In genomic region chr17:63126607-63127006, GRCh38 we compare ENCODE assay signal across 22 cellular contexts.
"Had no signal": no experiment of that assay in that cellular context is flagged by ENCODE, and none has a peak within 500 bp of the region (broad histone marks: within the 10 kb centered on the region; RNA-seq: fewer than 3 reads in every experiment).

No MANE protein-coding gene starts in this region.

- H3K4me1 ChIP-seq: body of pancreas, parathyroid adenoma, sigmoid colon, upper lobe of left lung had no signal

- H2AFZ ChIP-seq: parathyroid adenoma had no signal

- H3K27me3 Mint-ChIP-seq: activated CD8-positive, alpha-beta T cell treated with anti-CD3 and anti-CD28 coated beads for 36 hours; activated naive CD8-positive, alpha-beta T cell treated with anti-CD3 and anti-CD28 coated beads, Interleukin-2, amount 10 ng/mL, durations not matched to agents 7 days and 5 days; effector memory CD8-positive, alpha-beta T cell; natural killer cell treated with Interleukin-12 subunit alpha and Interleukin-12 subunit beta and Interleukin-15 and Interleukin-18, amount 100 ng/mL, for 72 hours had no signal

- H3K27ac ChIP-seq: body of pancreas, neutrophil, parathyroid adenoma, sigmoid colon, thoracic aorta, upper lobe of left lung had no signal

- H3K9me3 ChIP-seq: body of pancreas, neutrophil, sigmoid colon, thoracic aorta, upper lobe of left lung had no signal

- DNase-seq: activated CD4-positive, alpha-beta T cell treated with anti-CD3 and anti-CD28 coated beads for 48 hours; activated CD4-positive, CD25-positive, alpha-beta regulatory T cell; activated CD8-positive, alpha-beta T cell treated with anti-CD3 and anti-CD28 coated beads for 36 hours; activated naive CD4-positive, alpha-beta T cell treated with Interleukin-2 at 50 U/mL for 16 hours; activated naive CD8-positive, alpha-beta T cell treated with anti-CD3 and anti-CD28 coated beads, Interleukin-2, amount 10 ng/mL, durations not matched to agents 7 days and 5 days; activated T-cell treated with anti-CD3 and anti-CD28 coated beads, Interleukin-2, amount 50 U/mL, for 1 hour; amygdala; body of pancreas; caudate nucleus; effector memory CD8-positive, alpha-beta T cell; head of caudate nucleus; sigmoid colon; stimulated activated CD4-positive, alpha-beta T cell treated with anti-CD3 and anti-CD28 coated beads, Interleukin-4, amount 100 ng/mL, for 24 hours; T-helper 1 cell; T-helper 9 cell; upper lobe of left lung had no signal

- H3K9ac ChIP-seq: parathyroid adenoma had no signal

- H3K4me3 ChIP-seq: body of pancreas, sigmoid colon, thoracic aorta, upper lobe of left lung had no signal

- H3K27ac Mint-ChIP-seq: activated CD8-positive, alpha-beta T cell treated with anti-CD3 and anti-CD28 coated beads for 36 hours; activated naive CD8-positive, alpha-beta T cell treated with anti-CD3 and anti-CD28 coated beads, Interleukin-2, amount 10 ng/mL, durations not matched to agents 7 days and 5 days; activated T-helper 2 cell treated with anti-CD3 and anti-CD28 coated beads, Interferon-gamma antibody, Interleukin-2, Interleukin-4, amounts not matched to agents 10 μg/mL and 5 μg/mL and 100 μg/mL, durations not matched to agents 14 hours and 24 hours and 36 hours; effector memory CD8-positive, alpha-beta T cell; natural killer cell treated with Interleukin-12 subunit alpha and Interleukin-12 subunit beta and Interleukin-15 and Interleukin-18, amount 100 ng/mL, for 72 hours; stimulated activated effector memory CD8-positive, alpha-beta T cell treated with anti-CD3 and anti-CD28 coated beads, Interleukin-12 subunit alpha, Interleukin-12 subunit beta, amount 100 ng/mL, for 72 hours had no signal

- ATAC-seq: activated CD8-positive, alpha-beta T cell treated with anti-CD3 and anti-CD28 coated beads for 36 hours; body of pancreas; effector memory CD8-positive, alpha-beta T cell; natural killer cell treated with Interleukin-12 subunit alpha and Interleukin-12 subunit beta and Interleukin-15 and Interleukin-18, amount 100 ng/mL, for 72 hours; stimulated activated effector memory CD8-positive, alpha-beta T cell treated with anti-CD3 and anti-CD28 coated beads, Interleukin-12 subunit alpha, Interleukin-12 subunit beta, amount 100 ng/mL, for 72 hours had no signal

- H3K27me3 ChIP-seq: body of pancreas, neutrophil, sigmoid colon, upper lobe of left lung had no signal

- H3K4me3 Mint-ChIP-seq: activated CD8-positive, alpha-beta T cell treated with anti-CD3 and anti-CD28 coated beads for 36 hours; activated naive CD8-positive, alpha-beta T cell treated with anti-CD3 and anti-CD28 coated beads, Interleukin-2, amount 10 ng/mL, durations not matched to agents 7 days and 5 days; effector memory CD8-positive, alpha-beta T cell; natural killer cell treated with Interleukin-12 subunit alpha and Interleukin-12 subunit beta and Interleukin-15 and Interleukin-18, amount 100 ng/mL, for 72 hours; stimulated activated effector memory CD8-positive, alpha-beta T cell treated with anti-CD3 and anti-CD28 coated beads, Interleukin-12 subunit alpha, Interleukin-12 subunit beta, amount 100 ng/mL, for 72 hours had no signal

- H3K4me1 Mint-ChIP-seq: activated naive CD8-positive, alpha-beta T cell treated with anti-CD3 and anti-CD28 coated beads, Interleukin-2, amount 10 ng/mL, durations not matched to agents 7 days and 5 days; stimulated activated effector memory CD8-positive, alpha-beta T cell treated with anti-CD3 and anti-CD28 coated beads, Interleukin-12 subunit alpha, Interleukin-12 subunit beta, amount 100 ng/mL, for 72 hours had no signal

- H3K36me3 ChIP-seq: neutrophil, sigmoid colon, thoracic aorta, upper lobe of left lung had no signal

- H3K9me3 Mint-ChIP-seq: activated CD8-positive, alpha-beta T cell treated with anti-CD3 and anti-CD28 coated beads for 36 hours; activated T-helper 2 cell treated with anti-CD3 and anti-CD28 coated beads, Interferon-gamma antibody, Interleukin-2, Interleukin-4, amounts not matched to agents 10 μg/mL and 5 μg/mL and 100 μg/mL, durations not matched to agents 14 hours and 24 hours and 36 hours; effector memory CD8-positive, alpha-beta T cell; natural killer cell treated with Interleukin-12 subunit alpha and Interleukin-12 subunit beta and Interleukin-15 and Interleukin-18, amount 100 ng/mL, for 72 hours; stimulated activated effector memory CD8-positive, alpha-beta T cell treated with anti-CD3 and anti-CD28 coated beads, Interleukin-12 subunit alpha, Interleukin-12 subunit beta, amount 100 ng/mL, for 72 hours had no signal

- H3K36me3 Mint-ChIP-seq: activated naive CD8-positive, alpha-beta T cell treated with anti-CD3 and anti-CD28 coated beads, Interleukin-2, amount 10 ng/mL, durations not matched to agents 7 days and 5 days; natural killer cell treated with Interleukin-12 subunit alpha and Interleukin-12 subunit beta and Interleukin-15 and Interleukin-18, amount 100 ng/mL, for 72 hours; stimulated activated effector memory CD8-positive, alpha-beta T cell treated with anti-CD3 and anti-CD28 coated beads, Interleukin-12 subunit alpha, Interleukin-12 subunit beta, amount 100 ng/mL, for 72 hours had no signal
